In the genomic region with DNA sequence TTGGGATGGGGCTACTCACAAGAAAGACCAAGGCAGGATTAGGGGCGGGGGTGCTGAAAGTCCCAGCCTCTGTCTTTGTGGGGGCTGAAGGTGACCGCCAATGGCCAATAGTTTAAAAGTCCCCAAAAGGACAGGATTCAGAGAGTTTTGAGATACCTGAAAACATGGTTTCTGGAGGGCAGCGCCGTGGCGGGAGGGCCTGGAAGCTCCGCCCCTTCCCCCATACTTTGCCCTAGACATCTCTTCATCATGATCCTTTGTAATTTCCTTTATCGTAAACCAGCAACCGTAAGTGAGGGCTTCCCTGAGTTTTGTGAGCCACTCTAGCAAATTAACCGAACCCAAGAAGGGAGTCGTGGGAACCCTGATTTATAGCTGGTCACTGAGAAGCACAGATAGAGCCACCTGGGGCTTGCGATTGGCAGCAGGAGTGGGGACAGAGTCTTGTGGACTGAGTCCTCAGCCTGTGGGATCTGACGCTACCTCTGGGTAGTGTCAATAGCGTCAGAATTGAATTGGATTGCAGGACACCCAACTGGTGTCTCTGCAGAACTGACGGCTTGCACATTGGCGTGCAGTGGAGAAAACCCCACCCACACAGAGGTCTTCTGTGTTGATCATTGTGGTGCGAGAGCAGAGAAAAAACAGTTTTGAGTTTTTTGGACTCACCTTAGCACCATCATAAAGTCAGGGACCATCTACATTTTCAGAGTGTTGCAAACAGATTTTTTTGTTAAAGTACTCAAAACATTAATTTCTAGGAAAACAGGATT, we compare ENCODE assay signal across 21 cellular contexts.
"Had no signal": no experiment of that assay in that cellular context is flagged by ENCODE, and none has a peak within 500 bp of the region (broad histone marks: within the 10 kb centered on the region; RNA-seq: fewer than 3 reads in every experiment).

No MANE protein-coding gene starts in this region.

- H3K4me3 Mint-ChIP-seq: activated naive CD8-positive, alpha-beta T cell treated with anti-CD3 and anti-CD28 coated beads, Interleukin-2, amount 10 ng/mL, durations not matched to agents 7 days and 5 days; activated T-helper 1 cell treated with anti-CD3 and anti-CD28 coated beads, Interleukin-12 subunit alpha, Interleukin-12 subunit beta, Interleukin-2, Interleukin-4 antibody, amounts not matched to agents 30 ng/mL and 10 ng/mL and 1 ng/mL, durations not matched to agents 14 hours and 24 hours and 36 hours; mesothelial cell of epicardium; nephron; T-helper 2 cell treated with Interferon-gamma antibody and Interleukin-4, amounts not matched to agents 5 μg/mL and 100 μg/mL, for 36 hours; WTC11 had no signal

- H3K4me1 ChIP-seq: foreskin keratinocyte, upper lobe of right lung had no signal

- H3K27me3 ChIP-seq: spleen had no signal

- H3K4me3 ChIP-seq: dorsolateral prefrontal cortex, lung, spleen, thoracic aorta, upper lobe of right lung had no signal

- H3K9me3 Mint-ChIP-seq: activated naive CD8-positive, alpha-beta T cell treated with anti-CD3 and anti-CD28 coated beads, Interleukin-2, amount 10 ng/mL, durations not matched to agents 7 days and 5 days; activated T-helper 1 cell treated with anti-CD3 and anti-CD28 coated beads, Interleukin-12 subunit alpha, Interleukin-12 subunit beta, Interleukin-2, Interleukin-4 antibody, amounts not matched to agents 30 ng/mL and 10 ng/mL and 1 ng/mL, durations not matched to agents 14 hours and 24 hours and 36 hours; mesothelial cell of epicardium; nephron; T-helper 2 cell treated with Interferon-gamma antibody and Interleukin-4, amounts not matched to agents 5 μg/mL and 100 μg/mL, for 36 hours; WTC11 had no signal

- DNase-seq: activated CD4-positive, alpha-beta T cell treated with anti-CD3 and anti-CD28 coated beads for 48 hours; activated naive CD4-positive, alpha-beta T cell; activated naive CD8-positive, alpha-beta T cell treated with anti-CD3 and anti-CD28 coated beads, Interleukin-2, amount 10 ng/mL, durations not matched to agents 7 days and 5 days; activated T-cell treated with anti-CD3 and anti-CD28 coated beads for 4 hours; amygdala; caudate nucleus; dorsolateral prefrontal cortex; foreskin keratinocyte; glutamatergic neuron; hypothalamus; spleen; stimulated activated naive B cell treated with anti-CD40 and anti-IgM and Interleukin-4, amounts not matched to agents 10 μg/mL and 1 μg/mL and 100 μg/mL, for 72 hours; upper lobe of right lung had no signal

- ATAC-seq: foreskin keratinocyte; stimulated activated naive B cell treated with anti-CD40 and anti-IgM and Interleukin-4, amounts not matched to agents 10 μg/mL and 1 μg/mL and 100 μg/mL, for 72 hours; upper lobe of right lung; WTC11 had no signal

- H3K9me3 ChIP-seq: spleen, thoracic aorta, upper lobe of right lung had no signal

- H3K4me1 Mint-ChIP-seq: mesothelial cell of epicardium had no signal

- H3K36me3 ChIP-seq: spleen, thoracic aorta, upper lobe of right lung had no signal

- H3K36me3 Mint-ChIP-seq: activated naive CD8-positive, alpha-beta T cell treated with anti-CD3 and anti-CD28 coated beads, Interleukin-2, amount 10 ng/mL, durations not matched to agents 7 days and 5 days; mesothelial cell of epicardium; WTC11 had no signal

- H3K27ac Mint-ChIP-seq: activated naive CD8-positive, alpha-beta T cell treated with anti-CD3 and anti-CD28 coated beads, Interleukin-2, amount 10 ng/mL, durations not matched to agents 7 days and 5 days; activated T-helper 1 cell treated with anti-CD3 and anti-CD28 coated beads, Interleukin-12 subunit alpha, Interleukin-12 subunit beta, Interleukin-2, Interleukin-4 antibody, amounts not matched to agents 30 ng/mL and 10 ng/mL and 1 ng/mL, durations not matched to agents 14 hours and 24 hours and 36 hours; mesothelial cell of epicardium; nephron; T-helper 2 cell treated with Interferon-gamma antibody and Interleukin-4, amounts not matched to agents 5 μg/mL and 100 μg/mL, for 36 hours; WTC11 had no signal

- H3K27ac ChIP-seq: dorsolateral prefrontal cortex, epithelial cell of prostate, foreskin keratinocyte, spleen, thoracic aorta, upper lobe of right lung had no signal
